ENCODE assay signal across 13 cellular contexts in genomic region chr10:124575107-124576035, GRCh38.
"Had no signal": no experiment of that assay in that cellular context is flagged by ENCODE, and none has a peak within 500 bp of the region (broad histone marks: within the 10 kb centered on the region; RNA-seq: fewer than 3 reads in every experiment).

No MANE protein-coding gene starts in this region.

- ATAC-seq: right cardiac atrium; stimulated activated naive CD8-positive, alpha-beta T cell treated with anti-CD3 and anti-CD28 coated beads, Interleukin-15, Interleukin-2, amounts not matched to agents 100 U/mL and 50 U/mL, for 24 hours had no signal

- H3K4me1 ChIP-seq: adrenal gland, colonic mucosa, esophagus muscularis mucosa, transverse colon had no signal

- DNase-seq: activated CD4-positive, alpha-beta T cell treated with anti-CD3 and anti-CD28 coated beads, Interleukin-2, amount 50 U/mL, for 48 hours; activated CD4-positive, CD25-positive, alpha-beta regulatory T cell treated with anti-CD3 and anti-CD28 coated beads, Interleukin-2, amount 50 U/mL, for 72 hours; activated T-cell treated with anti-CD3 and anti-CD28 coated beads, Interleukin-2, amount 50 U/mL, for 24 hours; colonic mucosa; naive B cell; stimulated activated naive CD8-positive, alpha-beta T cell treated with anti-CD3 and anti-CD28 coated beads, Interleukin-15, Interleukin-2, amounts not matched to agents 100 U/mL and 50 U/mL, for 24 hours; transverse colon had no signal

- H3K27me3 ChIP-seq: adrenal gland, cardiac muscle cell, colonic mucosa, esophagus muscularis mucosa, transverse colon had no signal

- H3K36me3 ChIP-seq: adrenal gland, cardiac muscle cell, colonic mucosa, esophagus muscularis mucosa, transverse colon had no signal

- H3K4me2 ChIP-seq: smooth muscle cell had no signal

- H3K27ac ChIP-seq: adrenal gland, cardiac muscle cell, colonic mucosa, esophagus muscularis mucosa, transverse colon had no signal

- H3K9me3 ChIP-seq: adrenal gland, colonic mucosa, esophagus muscularis mucosa, transverse colon had no signal

- H3K9me3 Mint-ChIP-seq: activated naive CD4-positive, alpha-beta T cell treated with anti-CD3 and anti-CD28 coated beads, Interleukin-2, amount 50 U/mL, for 24 hours had no signal

- H3K27me3 Mint-ChIP-seq: activated naive CD4-positive, alpha-beta T cell treated with anti-CD3 and anti-CD28 coated beads, Interleukin-2, amount 50 U/mL, for 24 hours; activated T-cell treated with anti-CD3 and anti-CD28 coated beads, Interleukin-2, amount 50 U/mL, for 24 hours; naive B cell had no signal

- H3K4me3 Mint-ChIP-seq: activated naive CD4-positive, alpha-beta T cell treated with anti-CD3 and anti-CD28 coated beads, Interleukin-2, amount 50 U/mL, for 24 hours; activated T-cell treated with anti-CD3 and anti-CD28 coated beads, Interleukin-2, amount 50 U/mL, for 24 hours had no signal

- H3K4me1 Mint-ChIP-seq: activated naive CD4-positive, alpha-beta T cell treated with anti-CD3 and anti-CD28 coated beads, Interleukin-2, amount 50 U/mL, for 24 hours had no signal

- H3K27ac Mint-ChIP-seq: activated naive CD4-positive, alpha-beta T cell treated with anti-CD3 and anti-CD28 coated beads, Interleukin-2, amount 50 U/mL, for 24 hours; activated T-cell treated with anti-CD3 and anti-CD28 coated beads, Interleukin-2, amount 50 U/mL, for 24 hours had no signal

- H3K4me3 ChIP-seq: adrenal gland, cardiac muscle cell, colonic mucosa, esophagus muscularis mucosa, smooth muscle cell, transverse colon had no signal
